10 cellular contexts compared by ENCODE assay signal in the genomic region with DNA sequence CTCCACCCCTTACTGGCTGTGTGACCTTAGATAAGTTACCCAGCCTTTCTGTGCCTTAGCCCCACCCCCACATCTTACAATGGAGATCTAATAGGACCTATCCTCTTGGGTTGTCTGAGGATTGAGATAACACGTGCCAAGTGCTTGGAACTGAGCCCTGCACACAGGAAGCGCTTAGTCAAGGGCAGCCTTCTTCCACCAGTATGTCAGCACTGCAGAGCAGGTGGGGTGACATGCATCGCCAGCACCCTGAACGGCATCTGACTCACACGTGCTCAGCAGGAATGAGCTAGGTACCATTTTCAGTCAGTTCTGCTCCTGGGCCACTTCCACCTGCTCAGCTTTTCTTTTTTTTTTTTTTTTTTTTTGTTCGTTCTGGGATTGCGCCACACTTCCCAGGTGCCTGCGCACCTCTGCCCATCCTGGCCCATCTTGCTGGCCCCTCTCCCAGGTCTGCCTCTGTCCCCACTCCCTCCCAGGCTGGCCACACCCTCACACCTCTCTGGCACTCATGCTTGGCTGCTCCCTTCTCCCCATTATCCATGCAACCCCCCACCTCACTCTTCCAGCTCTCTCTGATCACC. TPM values are rescaled to one million over a fixed set of nuclear protein-coding genes. Genes with fewer than 3 reads are reported as not detected.
DNase-seq lines count a peak whose midpoint lies in the region; ATAC-seq, FAIRE-seq and TF ChIP-seq lines count a peak whose summit lies in the region.
"Had no signal": no experiment of that assay in that cellular context is flagged by ENCODE, and none has a peak within 500 bp of the region (broad histone marks: within the 10 kb centered on the region; RNA-seq: fewer than 3 reads in every experiment).

No MANE protein-coding gene starts in this region.

- H3K9me3 ChIP-seq in parathyroid adenoma (ENCODE audit: control insufficient read depth, low read length) = no peaks in the 10 kb centered on the region
- H3K9me3 ChIP-seq in left ventricle myocardium inferior (replicated peaks) = no peaks in the 10 kb centered on the region

- H3K27ac ChIP-seq in parathyroid adenoma (no peak overlapping the region), left ventricle myocardium inferior (replicated peaks) (no peak overlapping the region)
- H3K27ac ChIP-seq: VCaP had no signal

- ATAC-seq in HG03196 (IDR thresholded peaks at IDR 0.05; ENCODE audit: unreplicated experiment) = peak; percentile 56
- ATAC-seq in activated CD8-positive, alpha-beta T cell treated with anti-CD3 and anti-CD28 coated beads for 36 hours = peak; percentile 89

- H3K4me2 ChIP-seq in parathyroid adenoma (ENCODE audit: low read length) = no peak overlapping the region

- peak; percentile 25 for DNase-seq in activated T-cell treated with anti-CD3 and anti-CD28 coated beads for 24 hours (ENCODE audit: low read depth)
- no peak for DNase-seq in activated T-cell treated with anti-CD3 and anti-CD28 coated beads, Interleukin-2, amount 50 U/mL, for 1 hour
- peak; percentile 77 for DNase-seq in activated CD8-positive, alpha-beta T cell treated with anti-CD3 and anti-CD28 coated beads for 36 hours
- DNase-seq in frontal cortex (ENCODE audit: low spot score in 2 of 2) = no peak
- no peak for DNase-seq in NCI-H2081 treated with DMSO at 0.1 percent for 48 hours (lab: John Stamatoyannopoulos, UW)
- no peak for DNase-seq in left ventricle myocardium inferior
- DNase-seq: left cardiac atrium had no signal

- CTCF ChIA-PET in activated CD8-positive, alpha-beta T cell treated with anti-CD3 and anti-CD28 coated beads for 36 hours (lab: Charles Lee) = interaction anchor here (0.7 to 1.3 kb wide), 2 partner anchors 59 to 81 kb away, joined by 3 to 6 read pairs; no protein-coding TSS in a partner anchor

- H3K4me1 ChIP-seq in parathyroid adenoma (no peaks in the 10 kb centered on the region), left ventricle myocardium inferior (peaks cover 66% of the 10 kb centered on the region)

- H3K27me3 ChIP-seq in parathyroid adenoma (ENCODE audit: control insufficient read depth, insufficient read depth, low read length) (no peaks in the 10 kb centered on the region), left ventricle myocardium inferior (ENCODE audit: low read depth) (no peaks in the 10 kb centered on the region)

- POLR2A ChIA-PET in activated CD8-positive, alpha-beta T cell treated with anti-CD3 and anti-CD28 coated beads for 36 hours (lab: Charles Lee) = interaction anchor here (2.1 kb wide), 1 partner anchor 23 kb away, joined by 8 read pairs; no protein-coding TSS in a partner anchor

- FAIRE-seq in frontal cortex (lab: Jason Lieb, UNC) = no peak

- H3K27me3 Mint-ChIP-seq in activated CD8-positive, alpha-beta T cell treated with anti-CD3 and anti-CD28 coated beads for 36 hours = peaks cover 3% of the 10 kb centered on the region

- H3K4me3 ChIP-seq in parathyroid adenoma (ENCODE audit: low read depth, low read length) = peak overlapping the region; percentile 17
- no peak overlapping the region for H3K4me3 ChIP-seq in left ventricle myocardium inferior

- H3K36me3 Mint-ChIP-seq in activated CD8-positive, alpha-beta T cell treated with anti-CD3 and anti-CD28 coated beads for 36 hours (ENCODE audit: low read depth) = peaks cover 10% of the 10 kb centered on the region

- intact Hi-C loops in activated CD8-positive, alpha-beta T cell treated with anti-CD3 and anti-CD28 coated beads for 36 hours (cut with micrococcal nuclease) = no loop called here
- intact Hi-C loops in left ventricle myocardium inferior (cut with micrococcal nuclease) = no loop called here

- peaks cover 16% of the 10 kb centered on the region for H3K4me1 Mint-ChIP-seq in activated CD8-positive, alpha-beta T cell treated with anti-CD3 and anti-CD28 coated beads for 36 hours (ENCODE audit: low read depth)

- no peak overlapping the region for H2AFZ ChIP-seq in parathyroid adenoma

- H3K79me2 ChIP-seq in parathyroid adenoma = peaks cover 18% of the 10 kb centered on the region

- no peak for TF ChIP-seq CTCF in activated CD8-positive, alpha-beta T cell treated with anti-CD3 and anti-CD28 coated beads for 36 hours (IDR thresholded peaks at IDR 0.05)
- TF ChIP-seq CTCF in parathyroid adenoma (IDR thresholded peaks at IDR 0.05) (no peak), left ventricle myocardium inferior (IDR thresholded peaks at IDR 0.05; ENCODE audit: borderline replicate concordance) (no peak)

- H3K9ac ChIP-seq in parathyroid adenoma = no peak overlapping the region

- H3K4me3 Mint-ChIP-seq in activated CD8-positive, alpha-beta T cell treated with anti-CD3 and anti-CD28 coated beads for 36 hours = no peak overlapping the region

- H3K9me3 Mint-ChIP-seq in activated CD8-positive, alpha-beta T cell treated with anti-CD3 and anti-CD28 coated beads for 36 hours = no peaks in the 10 kb centered on the region

- H3K36me3 ChIP-seq in parathyroid adenoma (ENCODE audit: control insufficient read depth, insufficient read depth, low read length) (no peaks in the 10 kb centered on the region), left ventricle myocardium inferior (peaks cover 20% of the 10 kb centered on the region)

- no peak overlapping the region for H3K27ac Mint-ChIP-seq in activated CD8-positive, alpha-beta T cell treated with anti-CD3 and anti-CD28 coated beads for 36 hours

RNA-seq across cellular contexts. Expression of gene LGMN, which starts 19.6 kb away (rescaled TPM):
- total RNA-seq in activated CD8-positive, alpha-beta T cell treated with anti-CD3 and anti-CD28 coated beads for 36 hours = 1 to 10 TPM; 2.1 to 2.3 TPM
- total RNA-seq in frontal cortex (28.9 TPM), left ventricle myocardium inferior (100 TPM)

Comparison
In these comparisons a context has a peak if more than half of its experiments do, and no peak if none do; other contexts are left out.
1. DNase-seq: peak in activated T-cell treated with anti-CD3 and anti-CD28 coated beads for 24 hours (single experiment) and activated CD8-positive, alpha-beta T cell treated with anti-CD3 and anti-CD28 coated beads for 36 hours (single experiment); none in activated T-cell treated with anti-CD3 and anti-CD28 coated beads, Interleukin-2, amount 50 U/mL, for 1 hour (single experiment), frontal cortex (0 of 2), NCI-H2081 treated with DMSO at 0.1 percent for 48 hours (single experiment) and left ventricle myocardium inferior (single experiment).